ENCODE assay signal across 1 cellular context in genomic region chr5:61933787-61934626, GRCh38.
A peak's percentile ranks its signal among the peaks of the same experiment; 100 is the strongest.
TF ChIP-seq lines count a peak whose summit lies in the region.

No MANE protein-coding gene starts in this region.

TF ChIP-seq in HEK293, 187 proteins besides CTCF, POLR2A, EP300 and RAD21 (continued from another document):
- TF ChIP-seq ZNF488 (tag by site-specific recombination; IDR thresholded peaks at IDR 0.05) (no peak), ZNF704 (tag by site-specific recombination; IDR thresholded peaks at IDR 0.05) (no peak), ZXDB (tag by site-specific recombination; IDR thresholded peaks at IDR 0.05) (no peak), ZNF701 (tag by site-specific recombination; IDR thresholded peaks at IDR 0.05) (no peak), ZFP37 (tag by site-specific recombination; IDR thresholded peaks at IDR 0.05) (no peak), PRDM10 (tag by site-specific recombination; IDR thresholded peaks at IDR 0.05) (no peak), ZNF157 (tag by site-specific recombination; IDR thresholded peaks at IDR 0.05) (no peak), ZSCAN5A (tag by site-specific recombination; IDR thresholded peaks at IDR 0.05) (no peak), SCRT2 (tag by site-specific recombination; IDR thresholded peaks at IDR 0.05) (0 out of 2 replicates have a peak, but pooled peaks have one; percentile 31), ZNF280C (tag by site-specific recombination; IDR thresholded peaks at IDR 0.05) (no peak), ZNF214 (tag by site-specific recombination; IDR thresholded peaks at IDR 0.05; ENCODE audit: borderline replicate concordance) (no peak)
TF ChIP-seq in HEK293: peak in this region for 8.
